8 cellular contexts compared by ENCODE assay signal in the genomic region with DNA sequence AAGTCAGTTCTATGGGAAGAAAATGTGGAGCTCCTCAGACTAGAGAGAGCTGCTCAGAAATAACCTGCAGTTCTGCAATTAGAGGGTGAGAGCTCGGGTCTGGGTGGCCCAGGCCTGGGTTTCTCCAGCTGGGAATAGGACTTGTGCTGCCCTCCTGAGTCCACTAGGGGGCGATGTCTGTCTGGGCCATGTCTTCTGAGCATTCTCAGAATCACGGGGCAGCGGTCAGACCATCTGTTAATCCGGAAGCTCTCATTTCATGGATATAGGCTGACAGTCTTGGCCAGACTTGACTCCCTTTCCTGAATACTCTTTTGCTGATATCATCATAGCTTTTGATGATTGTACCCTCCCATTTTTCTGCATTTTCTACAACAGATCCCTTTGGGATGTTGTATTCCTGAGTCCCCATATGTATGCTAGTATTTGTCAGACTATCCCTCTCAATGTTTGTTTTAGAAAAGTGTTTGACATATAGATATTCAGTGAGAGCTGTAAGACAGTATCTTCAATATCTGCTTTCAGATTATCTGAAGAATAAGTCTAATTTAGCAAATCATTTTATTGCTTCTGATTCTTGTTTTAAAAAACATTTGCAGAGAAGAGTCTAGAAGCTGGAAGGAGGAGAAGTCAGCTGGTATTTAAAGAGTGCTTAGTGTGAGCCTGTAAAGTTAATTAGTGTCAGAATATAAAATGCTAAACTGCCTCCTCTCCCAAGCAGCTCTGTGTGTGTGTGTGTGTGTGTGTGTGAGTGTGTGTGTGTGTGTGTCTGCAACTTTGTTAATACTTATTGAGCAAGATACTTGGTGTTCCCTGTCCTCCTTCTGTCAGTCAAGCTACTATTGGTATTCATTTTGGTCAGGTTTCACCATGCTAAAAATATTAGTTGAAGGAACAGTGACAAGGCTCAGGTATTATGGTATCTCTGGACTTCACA. TPM values are rescaled to one million over a fixed set of nuclear protein-coding genes. Genes with fewer than 3 reads are reported as not detected.
DNase-seq lines count a peak whose midpoint lies in the region; ATAC-seq and TF ChIP-seq lines count a peak whose summit lies in the region.

No MANE protein-coding gene starts in this region.

- H3K9me3 ChIP-seq in right lobe of liver = no peaks in the 10 kb centered on the region

- peaks cover 26% of the 10 kb centered on the region for H3K36me3 Mint-ChIP-seq in activated CD4-positive, alpha-beta T cell treated with anti-CD3 and anti-CD28 coated beads for 36 hours (ENCODE audit: low read depth)

- H3K27ac Mint-ChIP-seq in activated CD4-positive, alpha-beta T cell treated with anti-CD3 and anti-CD28 coated beads for 36 hours = peak overlapping the region; percentile 7

- no peak for TF ChIP-seq POLR2A in right lobe of liver (IDR thresholded peaks at IDR 0.05)

- TF ChIP-seq CTCF in BJ (IDR thresholded peaks at IDR 0.05; ENCODE audit: insufficient read depth, low read depth, low read length) = peak; percentile 98
- peak; percentile 87 for TF ChIP-seq CTCF in coronary artery (IDR thresholded peaks at IDR 0.05)
- TF ChIP-seq CTCF in right lobe of liver (IDR thresholded peaks at IDR 0.05) = peak; percentile 72 to 91 (median 89)

- no peaks in the 10 kb centered on the region for H3K9me3 Mint-ChIP-seq in activated CD4-positive, alpha-beta T cell treated with anti-CD3 and anti-CD28 coated beads for 36 hours (ENCODE audit: low read depth)

- H3K27me3 ChIP-seq in BJ (ENCODE audit: control insufficient read depth, insufficient read depth, low read length) (no peaks in the 10 kb centered on the region), right lobe of liver (no peaks in the 10 kb centered on the region)

- DNase-seq in BJ (ENCODE audit: low read depth) (peak; percentile 43), GM19238 (ENCODE audit: insufficient read length, low spot score) (peak; percentile 62), NCI-H446 treated with DMSO at 0.1 percent for 48 hours (lab: John Stamatoyannopoulos, UW) (peak; percentile 83), coronary artery (ENCODE audit: low spot score) (no peak), right lobe of liver (peak; percentile 67 to 75 (median 71))
- peak; percentile 86 for DNase-seq in activated CD4-positive, alpha-beta T cell treated with anti-CD3 and anti-CD28 coated beads for 36 hours
- peak; percentile 41 to 60 (median 41) for DNase-seq in stimulated activated CD4-positive, alpha-beta T cell treated with anti-CD3 and anti-CD28 coated beads, TNF-alpha, amount 100 ng/mL, for 4 hours (ENCODE audit: low read depth in 3 of 3)

- H3K4me1 ChIP-seq in right lobe of liver = peaks cover 0 to 7% (median 4%) of the 10 kb centered on the region in 4 donors

- intact Hi-C loops in activated CD4-positive, alpha-beta T cell treated with anti-CD3 and anti-CD28 coated beads for 36 hours (cut with DNase I, micrococcal nuclease) = loop anchor here (1.0 to 5.0 kb wide), 6 partner anchors 39 to 154 kb away; a partner anchor contains a TSS
- intact Hi-C loops in right lobe of liver (cut with DNase I) = loop anchor here (5.0 to 10.0 kb wide), 2 partner anchors 39 to 101 kb away; a partner anchor contains a TSS

- H3K27me3 Mint-ChIP-seq in activated CD4-positive, alpha-beta T cell treated with anti-CD3 and anti-CD28 coated beads for 36 hours = no peaks in the 10 kb centered on the region

- H3K36me3 ChIP-seq in BJ (ENCODE audit: control insufficient read depth, insufficient read depth, low read length) = peaks cover 4% of the 10 kb centered on the region; the same call in 1 of the 2 replicates
- peaks cover 0 to 19% (median 7%) of the 10 kb centered on the region in 4 donors for H3K36me3 ChIP-seq in right lobe of liver

- POLR2A ChIA-PET in BJ (lab: Charles Lee) = no interaction called here
- POLR2A ChIA-PET in activated CD4-positive, alpha-beta T cell treated with anti-CD3 and anti-CD28 coated beads for 36 hours (lab: Charles Lee) = interaction anchor here (0.9 to 1.1 kb wide), 2 partner anchors 119 to 161 kb away, joined by 3 read pairs; no protein-coding TSS in a partner anchor

- no peak overlapping the region for H3K4me3 ChIP-seq in BJ (ENCODE audit: low read depth, low read length)
- H3K4me3 ChIP-seq in coronary artery = no peak overlapping the region
- no peak overlapping the region for H3K4me3 ChIP-seq in right lobe of liver

- no peak overlapping the region for H3K4me3 Mint-ChIP-seq in activated CD4-positive, alpha-beta T cell treated with anti-CD3 and anti-CD28 coated beads for 36 hours

- H3K27ac ChIP-seq in coronary artery = peak overlapping the region in 1 of 2 donors; percentile 27
- H3K27ac ChIP-seq in right lobe of liver = no peak overlapping the region

- CTCF ChIA-PET in BJ (lab: Yijun Ruan, JAX) = interaction anchor here (0.5 to 4.7 kb wide), 48 partner anchors 8 to 1468 kb away, joined by 3 to 59 read pairs (median 6); no protein-coding TSS in a partner anchor
- CTCF ChIA-PET in activated CD4-positive, alpha-beta T cell treated with anti-CD3 and anti-CD28 coated beads for 36 hours (lab: Charles Lee) = interaction anchor here (0.5 to 10.2 kb wide), 61 partner anchors 9 to 718 kb away, joined by 3 to 203 read pairs (median 5); a partner anchor contains a TSS

- 50% methylated on average over 1 of the region's 5 CpGs for WGBS in right lobe of liver (ENCODE audit: insufficient coverage, low coverage, low lambda C conversion rate, missing lambda C conversion rate)

- ATAC-seq in HG03280 (IDR thresholded peaks at IDR 0.05; ENCODE audit: unreplicated experiment) = peak; percentile 95
- peak; percentile 87 for ATAC-seq in activated CD4-positive, alpha-beta T cell treated with anti-CD3 and anti-CD28 coated beads for 36 hours
- peak; percentile 90 to 96 (median 94) for ATAC-seq in right lobe of liver

- peaks cover 31% of the 10 kb centered on the region for H3K4me1 Mint-ChIP-seq in activated CD4-positive, alpha-beta T cell treated with anti-CD3 and anti-CD28 coated beads for 36 hours

RNA-seq across cellular contexts. Expression of a gene that starts 38.0 kb away (rescaled TPM):
- polyA plus RNA-seq in BJ (2011; rRNA removed) = 25.8 and 51.7 TPM in 2 replicates
- 10.9 and 14.1 TPM in 2 replicates for polyA minus RNA-seq in BJ (2011; rRNA and poly(A)+ RNA removed)
- total RNA-seq in activated CD4-positive, alpha-beta T cell treated with anti-CD3 and anti-CD28 coated beads for 36 hours = 10 to 100 TPM; 27.9 to 30.8 TPM
- 10 to 100 TPM in 3 of 6 experiments, 1 to 10 TPM in 3; 5.8 to 14.3 (median 9.6) TPM for total RNA-seq in right lobe of liver
